ENCODE assay signal across 7 cellular contexts in genomic region chr10:6193342-6193741, GRCh38. TPM values are rescaled to one million over a fixed set of nuclear protein-coding genes. Genes with fewer than 3 reads are reported as not detected.
DNase-seq lines count a peak whose midpoint lies in the region; ATAC-seq and TF ChIP-seq lines count a peak whose summit lies in the region.
"Not testable (repeated sequence)": the region's sequence is repeated elsewhere in the genome, so short reads cannot be mapped to it uniquely, and the experiment has no call there.

No MANE protein-coding gene starts in this region.

- H3K4me3 ChIP-seq in adipocyte (ENCODE audit: low read length); esophagus muscularis mucosa; gastrocnemius medialis; subcutaneous abdominal adipose tissue (ENCODE audit: low read depth in 1 of 5, low read length in 5 of 5); tibial artery: not testable (repeated sequence)

- WGBS in esophagus muscularis mucosa: 94% methylated on average over 5 of the region's 5 CpGs

- not testable (repeated sequence) for H3K27me3 ChIP-seq in adipocyte (replicated peaks; ENCODE audit: control insufficient read depth, insufficient read depth, low read length); esophagus muscularis mucosa; gastrocnemius medialis; subcutaneous abdominal adipose tissue (ENCODE audit: control insufficient read depth in 5 of 5, insufficient read depth in 4 of 5, low read length in 5 of 5); tibial artery

- not testable (repeated sequence) for H3K9me3 ChIP-seq in adipocyte (ENCODE audit: control insufficient read depth, low read length); esophagus muscularis mucosa; gastrocnemius medialis; subcutaneous abdominal adipose tissue (ENCODE audit: control insufficient read depth in 5 of 5, low read length in 5 of 5); tibial artery

- not testable (repeated sequence) for H3K36me3 Mint-ChIP-seq in nephron (ENCODE audit: low read depth)

- intact Hi-C loops in esophagus muscularis mucosa (cut with DNase I); tibial artery (cut with DNase I; ENCODE audit: low total_unique reads): not testable (repeated sequence)
- intact Hi-C loops in gastrocnemius medialis (cut with DNase I; ENCODE audit: low total_unique reads): loop anchor here (2.0 kb wide), 3 partner anchors 19 to 53 kb away; no protein-coding TSS in a partner anchor

- H3K4me1 ChIP-seq in adipocyte (ENCODE audit: control insufficient read depth, insufficient read depth, low read length) (peaks cover 61% of the 10 kb centered on the region), esophagus muscularis mucosa (peaks cover 41 to 75% (median 71%) of the 10 kb centered on the region in 4 donors), gastrocnemius medialis (peaks cover 66 to 79% of the 10 kb centered on the region in 2 donors), subcutaneous abdominal adipose tissue (ENCODE audit: control insufficient read depth in 5 of 5, insufficient read depth in 5 of 5, low read length in 5 of 5) (peaks cover 12 to 81% (median 65%) of the 10 kb centered on the region in 5 donors), tibial artery (peaks cover 0 to 76% (median 46%) of the 10 kb centered on the region in 4 donors)

- H3K9ac ChIP-seq in adipocyte (ENCODE audit: low read length): peak overlapping the region; percentile 66
- not testable (repeated sequence) for H3K9ac ChIP-seq in subcutaneous abdominal adipose tissue (ENCODE audit: low read length in 5 of 5)

- H3K27me3 Mint-ChIP-seq in nephron (ENCODE audit: low read depth): not testable (repeated sequence)

- peak; percentile 71 to 74 for ATAC-seq in gastrocnemius medialis

- peak overlapping the region; percentile 16 to 72 (median 60) for H3K27ac Mint-ChIP-seq in nephron

- peak overlapping the region; percentile 73 to 84 (median 82) for H3K27ac ChIP-seq in esophagus muscularis mucosa (replicated peaks in 1 of 4)
- H3K27ac ChIP-seq in gastrocnemius medialis: peak overlapping the region; percentile 89 to 98 (median 95)
- H3K27ac ChIP-seq in subcutaneous abdominal adipose tissue (ENCODE audit: low read depth, low read length): peak overlapping the region; percentile 95
- H3K27ac ChIP-seq in tibial artery: peak overlapping the region; percentile 87 to 95

- not testable (repeated sequence) for H3K9me3 Mint-ChIP-seq in nephron

- not testable (repeated sequence) for TF ChIP-seq EP300 in esophagus muscularis mucosa (IDR thresholded peaks at IDR 0.05)

- in situ Hi-C loops in gastrocnemius medialis (cut with MboI; ENCODE audit: low sequenced_read_pairs in 4 of 4): loop anchor here in 1 of 4 donors (25.0 kb wide), 1 partner anchor 1531 kb away; no protein-coding TSS in a partner anchor

- not testable (repeated sequence) for H3K36me3 ChIP-seq in adipocyte (ENCODE audit: control insufficient read depth, insufficient read depth, low read length, severe bottlenecking); esophagus muscularis mucosa; gastrocnemius medialis; subcutaneous abdominal adipose tissue (ENCODE audit: control insufficient read depth in 5 of 5, insufficient read depth in 5 of 5, low read length in 5 of 5); tibial artery

- not testable (repeated sequence) for TF ChIP-seq POLR2A in esophagus muscularis mucosa (IDR thresholded peaks at IDR 0.05; ENCODE audit: low read depth); gastrocnemius medialis (IDR thresholded peaks at IDR 0.05)

- not testable (repeated sequence) for H3K4me3 Mint-ChIP-seq in nephron

- not testable (repeated sequence) for TF ChIP-seq CTCF in esophagus muscularis mucosa (IDR thresholded peaks at IDR 0.05); nephron (IDR thresholded peaks at IDR 0.05; ENCODE audit: unreplicated experiment in 3 of 3); gastrocnemius medialis (IDR thresholded peaks at IDR 0.05 in 4 of 5, conservative IDR thresholded peaks at IDR 0.05 in 1 of 5); tibial artery (IDR thresholded peaks at IDR 0.05)

- DNase-seq in NCI-H69 (lab: John Stamatoyannopoulos, UW): peak; percentile 10
- not testable (repeated sequence) for DNase-seq in adipocyte (ENCODE audit: low read depth); esophagus muscularis mucosa (ENCODE audit: extremely low spot score); tibial artery
- peak; percentile 82 to 88 for DNase-seq in gastrocnemius medialis

- H3K4me1 Mint-ChIP-seq in nephron: peaks cover 56% of the 10 kb centered on the region

RNA-seq across cellular contexts. Expression of gene PFKFB3, which starts 9.4 kb away (rescaled TPM):
- 10 to 100 TPM; 22.4 to 49.1 (median 37.9) TPM for total RNA-seq in esophagus muscularis mucosa
- total RNA-seq in gastrocnemius medialis: 1,000 to 10,000 TPM in 1 of 4 donors, 100 to 1,000 TPM in 3; 218 to 1,159 (median 337) TPM

Comparison
In these comparisons a context has a peak if more than half of its experiments do, and no peak if none do; other contexts are left out.
1. RNA of gene PFKFB3, which starts 9.4 kb away (total RNA-seq): 218 to 1,159 TPM in gastrocnemius medialis; 22.4 to 49.1 TPM in esophagus muscularis mucosa; every median in the first group is over 4 times any median in the second.
2. Peak in every context shown above with its lines, with median percentiles within 50 percentile points of each other: H3K27ac ChIP-seq.